In the genomic region with DNA sequence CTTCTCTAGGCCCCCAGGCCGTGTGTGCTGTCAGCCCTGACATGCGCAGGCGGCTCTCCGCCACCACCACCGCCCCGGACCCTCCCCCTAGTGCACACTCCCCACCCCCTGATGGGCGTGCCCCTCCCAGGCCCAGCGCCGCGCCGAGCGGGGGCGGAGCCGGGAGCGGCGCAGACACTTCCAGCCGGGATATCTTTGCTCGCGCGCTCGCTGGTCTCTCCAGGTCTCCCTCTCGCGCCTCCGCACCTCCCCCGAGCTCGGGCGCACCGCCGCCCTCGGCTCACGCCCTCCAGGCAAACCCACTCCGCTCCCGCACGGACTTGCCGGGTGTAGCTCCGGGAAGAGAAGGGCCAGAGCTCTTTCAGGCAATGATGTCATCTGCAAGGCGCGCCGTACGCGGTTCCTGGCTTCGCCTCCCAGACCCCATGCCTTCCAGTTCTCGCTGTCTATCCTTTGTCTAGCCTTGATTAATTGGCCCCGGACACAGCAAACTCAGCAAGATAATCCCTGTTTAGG, we compare ENCODE assay signal across 8 cellular contexts. TPM values are rescaled to one million over a fixed set of nuclear protein-coding genes. Genes with fewer than 3 reads are reported as not detected.
DNase-seq lines count a peak whose midpoint lies in the region; ATAC-seq and TF ChIP-seq lines count a peak whose summit lies in the region.

A gene with protein sequence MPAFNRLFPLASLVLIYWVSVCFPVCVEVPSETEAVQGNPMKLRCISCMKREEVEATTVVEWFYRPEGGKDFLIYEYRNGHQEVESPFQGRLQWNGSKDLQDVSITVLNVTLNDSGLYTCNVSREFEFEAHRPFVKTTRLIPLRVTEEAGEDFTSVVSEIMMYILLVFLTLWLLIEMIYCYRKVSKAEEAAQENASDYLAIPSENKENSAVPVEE (minus strand): TSS at position 59 of the 516 bp plus-strand sequence. CDS start 823 bp downstream, outside the sequence.

- TF ChIP-seq CTCF in activated B cell treated with CpG ODN at 0.5 μM for 24 hours (IDR thresholded peaks at IDR 0.05) (no peak), esophagus squamous epithelium (IDR thresholded peaks at IDR 0.05) (no peak), thoracic aorta (IDR thresholded peaks at IDR 0.05) (no peak)

- CTCF ChIA-PET in activated B cell treated with CpG ODN at 0.5 μM for 24 hours (lab: Charles Lee) = interaction anchor here (0.8 kb wide), 1 partner anchor 52 kb away, joined by 3 read pairs; no protein-coding TSS in a partner anchor

- no peaks in the 10 kb centered on the region for H3K36me3 ChIP-seq in esophagus squamous epithelium
- H3K36me3 ChIP-seq in thoracic aorta = no peaks in the 10 kb centered on the region

- peak; percentile 14 for DNase-seq in activated T-cell treated with anti-CD3 and anti-CD28 coated beads for 48 hours (ENCODE audit: low read depth)
- DNase-seq in activated T-cell treated with anti-CD3 and anti-CD28 coated beads for 4 hours = no peak
- DNase-seq in NCI-H1694 (lab: John Stamatoyannopoulos, UW) = peak; percentile 40
- DNase-seq in activated B cell treated with CpG ODN at 0.5 μM for 24 hours = no peak
- DNase-seq in esophagus squamous epithelium (lab: John Stamatoyannopoulos, UW) = no peak
- DNase-seq in mucosa of gallbladder (ENCODE audit: low spot score) = peak; percentile 33
- no peak for DNase-seq in thoracic aorta (ENCODE audit: low spot score)

- H3K4me3 ChIP-seq in esophagus squamous epithelium (peak within 1 kb of the TSS; percentile 36 to 69 (median 58)), thoracic aorta (peak within 1 kb of the TSS; percentile 70)

- H3K27me3 ChIP-seq in esophagus squamous epithelium = peaks cover 0 to 82% (median 0%) of the 10 kb centered on the region in 4 donors
- no peaks in the 10 kb centered on the region for H3K27me3 ChIP-seq in thoracic aorta (replicated peaks; ENCODE audit: insufficient read depth)

- H3K27me3 Mint-ChIP-seq in activated B cell treated with CpG ODN at 0.5 μM for 24 hours = peaks cover 40% of the 10 kb centered on the region

- ATAC-seq in activated B cell treated with CpG ODN at 0.5 μM for 24 hours (ENCODE audit: low read depth) (peak; percentile 47), thoracic aorta (ENCODE audit: insufficient number of reproducible peaks, low FRiP score, low read depth) (no peak), HG03469 (IDR thresholded peaks at IDR 0.05; ENCODE audit: unreplicated experiment) (no peak)

- H3K27ac ChIP-seq in esophagus squamous epithelium = peak within 1 kb of the TSS; percentile 32 to 65 (median 39)
- no peak within 1 kb of the TSS for H3K27ac ChIP-seq in thoracic aorta

- 0% methylated on average over 8 of the region's 44 CpGs for WGBS in esophagus squamous epithelium, 2 donors

- peaks cover 9% of the 10 kb centered on the region for H3K9me3 Mint-ChIP-seq in activated B cell treated with CpG ODN at 0.5 μM for 24 hours

- H3K4me1 ChIP-seq in esophagus squamous epithelium = peaks cover 8 to 23% (median 10%) of the 10 kb centered on the region in 3 donors
- H3K4me1 ChIP-seq in thoracic aorta (ENCODE audit: control insufficient read depth in 1 of 2, low read depth in 2 of 2) = peaks cover 6 to 8% of the 10 kb centered on the region in 2 donors

- POLR2A ChIA-PET in activated B cell treated with CpG ODN at 0.5 μM for 24 hours (lab: Charles Lee) = no interaction called here

- H3K9me3 ChIP-seq in esophagus squamous epithelium (no peaks in the 10 kb centered on the region), thoracic aorta (no peaks in the 10 kb centered on the region)

- intact Hi-C loops in activated B cell treated with CpG ODN at 0.5 μM for 24 hours (cut with micrococcal nuclease) (no loop called here), esophagus squamous epithelium (cut with DNase I) (no loop called here)

- no peak within 1 kb of the TSS for H3K27ac Mint-ChIP-seq in activated B cell treated with CpG ODN at 0.5 μM for 24 hours

- peak within 1 kb of the TSS; percentile 73 for H3K4me3 Mint-ChIP-seq in activated B cell treated with CpG ODN at 0.5 μM for 24 hours

- peaks cover 3% of the 10 kb centered on the region for H3K36me3 Mint-ChIP-seq in activated B cell treated with CpG ODN at 0.5 μM for 24 hours (ENCODE audit: low read depth)

- TF ChIP-seq POLR2A in esophagus squamous epithelium (IDR thresholded peaks at IDR 0.05) = no peak

- H3K4me1 Mint-ChIP-seq in activated B cell treated with CpG ODN at 0.5 μM for 24 hours = peaks cover 25% of the 10 kb centered on the region

RNA-seq across cellular contexts. Expression of the gene that starts here (rescaled TPM):
- not detected in 2 replicates for total RNA-seq in activated B cell treated with CpG ODN at 0.5 μM for 24 hours
- 1 to 10 TPM in 1 of 4 donors, under 1 TPM in 2, not detected in 1; 0.06 to 3.4 (median 0.83) TPM for total RNA-seq in esophagus squamous epithelium
- total RNA-seq in mucosa of gallbladder = 0.75 TPM
- under 1 TPM in 1 of 2 donors, not detected in 1; 0.35 TPM for total RNA-seq in thoracic aorta

Comparison
In these comparisons a context has a peak if more than half of its experiments do, and no peak if none do; other contexts are left out.
1. DNase-seq: peak in activated T-cell treated with anti-CD3 and anti-CD28 coated beads for 48 hours (single experiment) and NCI-H1694 (single experiment); none in activated T-cell treated with anti-CD3 and anti-CD28 coated beads for 4 hours (single experiment), activated B cell treated with CpG ODN at 0.5 μM for 24 hours (single experiment), esophagus squamous epithelium (single experiment) and thoracic aorta (single experiment).
2. Peak in ATAC-seq in activated B cell treated with CpG ODN at 0.5 μM for 24 hours; RNA of the gene not detected or under 1 TPM.
3. Peak in DNase-seq in mucosa of gallbladder; RNA of the gene not detected or under 1 TPM.
4. H3K27ac ChIP-seq: peak in esophagus squamous epithelium (4 of 4); none in thoracic aorta (0 of 2).